Comparison of ENCODE assay signal across 20 cellular contexts in the genomic region with DNA sequence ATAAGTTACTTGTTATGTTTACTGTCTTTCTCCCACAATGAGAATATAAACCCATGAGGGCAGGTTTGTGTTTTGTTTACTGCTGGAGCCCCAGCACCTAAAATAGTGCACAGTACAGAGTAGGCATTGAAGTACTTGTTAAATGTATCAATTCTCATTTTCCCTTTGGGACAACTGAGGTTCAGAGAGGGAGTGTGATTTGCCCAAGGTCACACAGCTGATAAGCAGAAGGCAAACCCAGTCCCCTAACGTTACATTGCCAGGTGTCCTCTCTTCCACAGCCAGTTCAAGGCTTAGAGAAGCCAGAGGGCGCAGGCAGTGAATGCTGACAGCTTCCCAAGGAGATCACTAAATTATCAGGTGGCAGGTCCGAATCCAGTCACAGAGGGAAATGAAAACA. TPM values are rescaled to one million over a fixed set of nuclear protein-coding genes. Genes with fewer than 3 reads are reported as not detected.
DNase-seq lines count a peak whose midpoint lies in the region; ATAC-seq lines count a peak whose summit lies in the region.
"Had no signal": no experiment of that assay in that cellular context is flagged by ENCODE, and none has a peak within 500 bp of the region (broad histone marks: within the 10 kb centered on the region; RNA-seq: fewer than 3 reads in every experiment).

No MANE protein-coding gene starts in this region.

- peak overlapping the region in 9 of 11 experiments; percentile 57 to 86 (median 73); a peak in 13 of 22 replicates for H3K27ac ChIP-seq in BLaER1 treated with 17β-estradiol and CSF1 and Interleukin-3, amounts not matched to agents 10 nM and 100 nM
- H3K27ac ChIP-seq: 22Rv1 had no signal

- no peaks in the 10 kb centered on the region for H3K27me3 ChIP-seq in BLaER1 treated with 17β-estradiol and CSF1 and Interleukin-3, amounts not matched to agents 10 nM and 100 nM

- H3K4me1 ChIP-seq in BLaER1 treated with 17β-estradiol and CSF1 and Interleukin-3, amounts not matched to agents 10 nM and 100 nM: peaks cover 14 to 73% (median 67%) of the 10 kb centered on the region in 10 experiments

- H4K20me1 ChIP-seq in BLaER1 treated with 17β-estradiol and CSF1 and Interleukin-3, amounts not matched to agents 10 nM and 100 nM: peaks cover 0 to 8% (median 0%) of the 10 kb centered on the region in 11 experiments; a peak in 3 of 22 replicates

- H3K27ac Mint-ChIP-seq in T-helper 2 cell treated with Interferon-gamma antibody and Interleukin-4, amounts not matched to agents 5 μg/mL and 100 μg/mL, for 36 hours: peak overlapping the region; percentile 83
- H3K27ac Mint-ChIP-seq in T-helper 17 cell: peak overlapping the region; percentile 43
- peak overlapping the region; percentile 68 for H3K27ac Mint-ChIP-seq in central memory CD8-positive, alpha-beta T cell (ENCODE audit: low read depth)
- H3K27ac Mint-ChIP-seq: GM23338 had no signal

- H3K9me3 Mint-ChIP-seq in T-helper 2 cell treated with Interferon-gamma antibody and Interleukin-4, amounts not matched to agents 5 μg/mL and 100 μg/mL, for 36 hours: no peaks in the 10 kb centered on the region
- H3K9me3 Mint-ChIP-seq in central memory CD8-positive, alpha-beta T cell: no peaks in the 10 kb centered on the region
- H3K9me3 Mint-ChIP-seq: GM23338 had no signal

- H3K36me3 ChIP-seq in BLaER1 treated with 17β-estradiol and CSF1 and Interleukin-3, amounts not matched to agents 10 nM and 100 nM: peaks cover 26 to 69% (median 46%) of the 10 kb centered on the region in 11 experiments

- H3K4me3 ChIP-seq in BLaER1 treated with 17β-estradiol and CSF1 and Interleukin-3, amounts not matched to agents 10 nM and 100 nM: no peak overlapping the region
- H3K4me3 ChIP-seq: GM23338 had no signal

- H3K4me1 Mint-ChIP-seq in T-helper 2 cell treated with Interferon-gamma antibody and Interleukin-4, amounts not matched to agents 5 μg/mL and 100 μg/mL, for 36 hours (ENCODE audit: low read depth): peaks cover 12% of the 10 kb centered on the region
- peaks cover 15% of the 10 kb centered on the region for H3K4me1 Mint-ChIP-seq in T-helper 17 cell
- H3K4me1 Mint-ChIP-seq in central memory CD8-positive, alpha-beta T cell: peaks cover 28% of the 10 kb centered on the region
- H3K4me1 Mint-ChIP-seq: GM23338 had no signal

- no peak for DNase-seq in T-helper 2 cell treated with Interferon-gamma antibody and Interleukin-4, amounts not matched to agents 5 μg/mL and 100 μg/mL, for 36 hours (ENCODE audit: low spot score)
- DNase-seq in T-helper 2 cell: no peak
- no peak for DNase-seq in T-helper 17 cell
- no peak for DNase-seq in central memory CD8-positive, alpha-beta T cell (ENCODE audit: low spot score in 2 of 2)
- DNase-seq in NCI-H82 (lab: John Stamatoyannopoulos, UW): no peak
- no peak for DNase-seq in amygdala (lab: John Stamatoyannopoulos, UW)
- DNase-seq in activated CD8-positive, alpha-beta memory T cell treated with anti-CD3 and anti-CD28 coated beads, Interleukin-2, amount 50 U/mL, for 4 hours: no peak
- DNase-seq: AML-193, Caco-2, DMS153, GDM1, HCEC 1CT, NCI-H1105 treated with DMSO at 0.1 percent for 48 hours, NCI-H1694, NCI-H2081 treated with DMSO at 0.1 percent for 48 hours, NCI-H69 had no signal

- no peaks in the 10 kb centered on the region for H3K27me3 Mint-ChIP-seq in T-helper 2 cell treated with Interferon-gamma antibody and Interleukin-4, amounts not matched to agents 5 μg/mL and 100 μg/mL, for 36 hours (ENCODE audit: low read depth)
- no peaks in the 10 kb centered on the region for H3K27me3 Mint-ChIP-seq in T-helper 17 cell
- H3K27me3 Mint-ChIP-seq in central memory CD8-positive, alpha-beta T cell: no peaks in the 10 kb centered on the region

- peak overlapping the region in 7 of 11 experiments; percentile 10 to 64 (median 42); a peak in 11 of 22 replicates for H3K4me2 ChIP-seq in BLaER1 treated with 17β-estradiol and CSF1 and Interleukin-3, amounts not matched to agents 10 nM and 100 nM
- H3K4me2 ChIP-seq: GM23338 had no signal

- no peaks in the 10 kb centered on the region for H3K9me3 ChIP-seq in BLaER1 treated with 17β-estradiol and CSF1 and Interleukin-3, amounts not matched to agents 10 nM and 100 nM (replicated peaks in 1 of 11)
- H3K9me3 ChIP-seq in T-helper 17 cell (ENCODE audit: control insufficient read depth, low read length, poor library complexity, severe bottlenecking): no peaks in the 10 kb centered on the region
- H3K9me3 ChIP-seq: Caco-2 had no signal

- ATAC-seq in T-helper 17 cell: no peak
- ATAC-seq in central memory CD8-positive, alpha-beta T cell (replicated peaks; ENCODE audit: extremely low read depth, poor library complexity, severe bottlenecking): no peak
- ATAC-seq: GM23338, Panc1 had no signal

- no peak overlapping the region for H3K4me3 Mint-ChIP-seq in T-helper 2 cell treated with Interferon-gamma antibody and Interleukin-4, amounts not matched to agents 5 μg/mL and 100 μg/mL, for 36 hours
- peak overlapping the region; percentile 45 for H3K4me3 Mint-ChIP-seq in T-helper 17 cell
- no peak overlapping the region for H3K4me3 Mint-ChIP-seq in central memory CD8-positive, alpha-beta T cell
- H3K4me3 Mint-ChIP-seq: GM23338 had no signal

- peak overlapping the region in 3 of 11 experiments; percentile 22 to 48 (median 39); a peak in 4 of 22 replicates for H3K9ac ChIP-seq in BLaER1 treated with 17β-estradiol and CSF1 and Interleukin-3, amounts not matched to agents 10 nM and 100 nM

- H3K36me3 Mint-ChIP-seq in T-helper 2 cell treated with Interferon-gamma antibody and Interleukin-4, amounts not matched to agents 5 μg/mL and 100 μg/mL, for 36 hours (ENCODE audit: low read depth): peaks cover 15% of the 10 kb centered on the region
- H3K36me3 Mint-ChIP-seq in T-helper 17 cell (ENCODE audit: low read depth): peaks cover 4% of the 10 kb centered on the region
- H3K36me3 Mint-ChIP-seq in central memory CD8-positive, alpha-beta T cell (ENCODE audit: insufficient read depth): peaks cover 11% of the 10 kb centered on the region

RNA-seq across cellular contexts. Expression of a gene that starts 16.8 kb away (rescaled TPM):
- total RNA-seq in T-helper 17 cell: 10 to 100 TPM; 11.8 to 14.2 TPM

RNA-seq across cellular contexts. Expression of a gene that starts 17.1 kb away (rescaled TPM):
- 10 to 100 TPM; 31.9 to 36.8 TPM for total RNA-seq in T-helper 17 cell

RNA-seq across cellular contexts. Expression of a gene that starts 30.2 kb away (rescaled TPM):
- under 1 TPM; 0.32 to 0.39 TPM for total RNA-seq in T-helper 17 cell
- total RNA-seq: Caco-2 had no signal
